8 cellular contexts compared by ENCODE assay signal in the genomic region with DNA sequence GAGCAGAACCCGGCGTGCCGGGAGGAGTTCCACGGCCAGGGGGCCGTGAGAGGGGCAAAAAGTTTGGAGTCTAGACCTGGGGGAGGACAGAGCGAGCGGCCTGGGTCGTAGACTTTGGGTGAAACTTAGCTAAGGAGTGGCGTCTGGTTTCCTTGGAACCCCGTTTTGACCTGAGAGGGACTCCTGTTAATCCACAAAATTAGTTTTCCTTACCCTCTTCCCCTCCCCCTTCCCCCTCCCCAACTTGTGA. TPM values are rescaled to one million over a fixed set of nuclear protein-coding genes. Genes with fewer than 3 reads are reported as not detected.
A peak's percentile ranks its signal among the peaks of the same experiment; 100 is the strongest.
DNase-seq lines count a peak whose midpoint lies in the region; ATAC-seq and TF ChIP-seq lines count a peak whose summit lies in the region.

No MANE protein-coding gene starts in this region.

- peak overlapping the region; percentile 98 for H3K27ac ChIP-seq in right atrium auricular region

- DNase-seq in activated CD4-positive, CD25-positive, alpha-beta regulatory T cell treated with anti-CD3 and anti-CD28 coated beads, Interleukin-2, amount 50 U/mL, for 72 hours = no peak
- no peak for DNase-seq in right atrium auricular region (ENCODE audit: low spot score)
- DNase-seq in stimulated activated effector memory CD8-positive, alpha-beta T cell treated with anti-CD3 and anti-CD28 coated beads, Interleukin-12 subunit alpha, Interleukin-12 subunit beta, amount 100 ng/mL, for 72 hours (ENCODE audit: low spot score in 2 of 2) = no peak
- DNase-seq in SHP77 treated with DMSO at 0.1 percent for 48 hours (lab: John Stamatoyannopoulos, UW) = no peak
- DNase-seq in activated effector memory CD4-positive, alpha-beta T cell treated with anti-CD3 and anti-CD28 coated beads, Interleukin-2, amount 50 U/mL, for 16 hours = no peak

- peak overlapping the region; percentile 82 for H3K4me3 Mint-ChIP-seq in stimulated activated effector memory CD8-positive, alpha-beta T cell treated with anti-CD3 and anti-CD28 coated beads, Interleukin-12 subunit alpha, Interleukin-12 subunit beta, amount 100 ng/mL, for 72 hours

- H3K4me1 ChIP-seq in right atrium auricular region = peaks cover 0 to 16% of the 10 kb centered on the region in 2 donors

- peaks cover 22% of the 10 kb centered on the region for H3K4me1 Mint-ChIP-seq in stimulated activated effector memory CD8-positive, alpha-beta T cell treated with anti-CD3 and anti-CD28 coated beads, Interleukin-12 subunit alpha, Interleukin-12 subunit beta, amount 100 ng/mL, for 72 hours

- TF ChIP-seq CTCF in WI38 (IDR thresholded peaks at IDR 0.05; ENCODE audit: low read depth, low read length) (no peak), right atrium auricular region (IDR thresholded peaks at IDR 0.05) (no peak)

- peak; percentile 4 to 5 for ATAC-seq in activated CD4-positive, CD25-positive, alpha-beta regulatory T cell treated with anti-CD3 and anti-CD28 coated beads, Interleukin-2, amount 50 U/mL, for 24 hours
- peak; percentile 27 for ATAC-seq in stimulated activated effector memory CD8-positive, alpha-beta T cell treated with anti-CD3 and anti-CD28 coated beads, Interleukin-12 subunit alpha, Interleukin-12 subunit beta, amount 100 ng/mL, for 72 hours
- no peak for ATAC-seq in HG03378 (IDR thresholded peaks at IDR 0.05; ENCODE audit: unreplicated experiment)

- H3K9me3 ChIP-seq in right atrium auricular region = no peaks in the 10 kb centered on the region

- H3K4me3 ChIP-seq in WI38 (ENCODE audit: low read depth, low read length) (peak overlapping the region; percentile 97), right atrium auricular region (peak overlapping the region; percentile 90 to 98)

- peak overlapping the region; percentile 83 for H3K27ac Mint-ChIP-seq in stimulated activated effector memory CD8-positive, alpha-beta T cell treated with anti-CD3 and anti-CD28 coated beads, Interleukin-12 subunit alpha, Interleukin-12 subunit beta, amount 100 ng/mL, for 72 hours

- H3K9me3 Mint-ChIP-seq in stimulated activated effector memory CD8-positive, alpha-beta T cell treated with anti-CD3 and anti-CD28 coated beads, Interleukin-12 subunit alpha, Interleukin-12 subunit beta, amount 100 ng/mL, for 72 hours = no peaks in the 10 kb centered on the region

- peaks cover 37% of the 10 kb centered on the region for H3K36me3 Mint-ChIP-seq in stimulated activated effector memory CD8-positive, alpha-beta T cell treated with anti-CD3 and anti-CD28 coated beads, Interleukin-12 subunit alpha, Interleukin-12 subunit beta, amount 100 ng/mL, for 72 hours

- H3K36me3 ChIP-seq in right atrium auricular region = no peaks in the 10 kb centered on the region

- H3K27me3 ChIP-seq in right atrium auricular region = no peaks in the 10 kb centered on the region

RNA-seq across cellular contexts. Expression of a gene that starts 0.6 kb away (rescaled TPM):
- 10 to 100 TPM in 1 of 2 donors, 1 to 10 TPM in 1; 8.5 to 11.6 TPM for total RNA-seq in right atrium auricular region

RNA-seq across cellular contexts. Expression of a gene that starts 0.7 kb away (rescaled TPM):
- total RNA-seq in right atrium auricular region = 10 to 100 TPM in 1 of 2 donors, 1 to 10 TPM in 1; 6.9 to 11.4 TPM
